23 cellular contexts compared by ENCODE assay signal in genomic region chr2:63553049-63553448, GRCh38. TPM values are rescaled to one million over a fixed set of nuclear protein-coding genes. Genes with fewer than 3 reads are reported as not detected.
DNase-seq lines count a peak whose midpoint lies in the region; ATAC-seq, FAIRE-seq and TF ChIP-seq lines count a peak whose summit lies in the region.
"Had no signal": no experiment of that assay in that cellular context is flagged by ENCODE, and none has a peak within 500 bp of the region (broad histone marks: within the 10 kb centered on the region; RNA-seq: fewer than 3 reads in every experiment).

No MANE protein-coding gene starts in this region.

- ATAC-seq in GM21423 (IDR thresholded peaks at IDR 0.05; ENCODE audit: unreplicated experiment): no peak
- ATAC-seq: CD8-positive, alpha-beta T cell; K562 had no signal

- FAIRE-seq in astrocyte (lab: Jason Lieb, UNC): no peak
- FAIRE-seq: K562 had no signal

- H3K27ac Mint-ChIP-seq in astrocyte (ENCODE audit: unreplicated experiment): no peak overlapping the region
- H3K27ac Mint-ChIP-seq: CD8-positive, alpha-beta T cell had no signal

- no peaks in the 10 kb centered on the region for H4K20me1 ChIP-seq in astrocyte (ENCODE audit: insufficient read depth, low read length)

- H3K4me1 ChIP-seq in astrocyte (ENCODE audit: insufficient read depth, low read length) (no peaks in the 10 kb centered on the region), skeletal muscle satellite cell (ENCODE audit: control insufficient read depth, insufficient read depth, low read length) (peaks cover 13% of the 10 kb centered on the region)
- H3K4me1 ChIP-seq: colonic mucosa, spleen, thyroid gland had no signal

- no peak for TF ChIP-seq CTCF in astrocyte (IDR thresholded peaks at IDR 0.05; ENCODE audit: insufficient read depth, low read depth, low read length)
- TF ChIP-seq CTCF in fibroblast of the aortic adventitia (IDR thresholded peaks at IDR 0.05; ENCODE audit: insufficient read depth, low read length): no peak

- H3K9me3 Mint-ChIP-seq in astrocyte (ENCODE audit: unreplicated experiment): peaks cover 4% of the 10 kb centered on the region

- H3K9ac ChIP-seq in astrocyte (ENCODE audit: low read length): no peak overlapping the region
- no peak overlapping the region for H3K9ac ChIP-seq in skeletal muscle satellite cell (ENCODE audit: low read depth, low read length)

- DNase-seq in M059J (ENCODE audit: low read depth): peak; percentile 59
- DNase-seq in astrocyte (ENCODE audit: low read depth): peak; percentile 53
- peak; percentile 36 for DNase-seq in fibroblast of the aortic adventitia (ENCODE audit: low read depth)
- DNase-seq in stimulated activated naive CD4-positive, alpha-beta T cell (lab: John Stamatoyannopoulos, UW): no peak
- DNase-seq in NCI-H2171 (lab: John Stamatoyannopoulos, UW): no peak
- DNase-seq in activated CD4-positive, alpha-beta T cell treated with anti-CD3 and anti-CD28 coated beads, Interleukin-2, amount 50 U/mL, for 1 hour: no peak
- DNase-seq: activated CD4-positive, alpha-beta T cell treated with anti-CD3 and anti-CD28 coated beads for 4 hours; activated naive CD4-positive, alpha-beta T cell treated with anti-CD3 and anti-CD28 coated beads, Interleukin-2, amount 50 U/mL, for 16 hours; CD8-positive, alpha-beta T cell; colonic mucosa; DMS153; GDM1; H9; NCI-H1694; NCI-H82; SHP77; spleen; stimulated activated CD4-positive, alpha-beta T cell treated with anti-CD3 and anti-CD28 coated beads, Interleukin-4, amount 100 ng/mL, for 1 hour; stimulated activated naive CD4-positive, alpha-beta T cell treated with Interleukin-2 at 50 U/mL for 16 hours; thyroid gland had no signal

- H3K36me3 ChIP-seq in astrocyte (ENCODE audit: insufficient read depth, low read length) (no peaks in the 10 kb centered on the region), skeletal muscle satellite cell (ENCODE audit: insufficient read depth, low read length) (no peaks in the 10 kb centered on the region)
- H3K36me3 ChIP-seq: colonic mucosa, thyroid gland had no signal

- H2AFZ ChIP-seq in astrocyte (ENCODE audit: low read depth, low read length): no peak overlapping the region

- no peaks in the 10 kb centered on the region for H3K27me3 ChIP-seq in astrocyte (ENCODE audit: insufficient read depth, low read length)
- no peaks in the 10 kb centered on the region for H3K27me3 ChIP-seq in skeletal muscle satellite cell (ENCODE audit: control insufficient read depth, insufficient read depth, low read length)
- H3K27me3 ChIP-seq: colonic mucosa, spleen, thyroid gland had no signal

- H3K79me2 ChIP-seq in astrocyte (ENCODE audit: insufficient read depth, low read length): no peaks in the 10 kb centered on the region

- peaks cover 9% of the 10 kb centered on the region for H3K36me3 Mint-ChIP-seq in astrocyte (ENCODE audit: low read depth, unreplicated experiment)

- H3K4me1 Mint-ChIP-seq in astrocyte (ENCODE audit: low read depth, unreplicated experiment): no peaks in the 10 kb centered on the region

- H3K4me3 Mint-ChIP-seq in astrocyte (ENCODE audit: unreplicated experiment): no peak overlapping the region
- H3K4me3 Mint-ChIP-seq: CD8-positive, alpha-beta T cell; H9 had no signal

- H3K9me3 ChIP-seq in astrocyte (ENCODE audit: insufficient read depth, low read depth, low read length) (no peaks in the 10 kb centered on the region), skeletal muscle satellite cell (replicated peaks; ENCODE audit: low read length) (no peaks in the 10 kb centered on the region)
- H3K9me3 ChIP-seq: colonic mucosa, thyroid gland had no signal

- no peak overlapping the region for H3K4me3 ChIP-seq in astrocyte (ENCODE audit: insufficient read depth, low read depth, low read length)
- H3K4me3 ChIP-seq in fibroblast of the aortic adventitia (ENCODE audit: low read depth, low read length): no peak overlapping the region
- H3K4me3 ChIP-seq in skeletal muscle satellite cell (ENCODE audit: low read length): no peak overlapping the region
- H3K4me3 ChIP-seq: colonic mucosa, K562, spleen, thyroid gland had no signal

- H3K4me2 ChIP-seq in astrocyte (ENCODE audit: low read length): no peak overlapping the region
- peak overlapping the region; percentile 50 for H3K4me2 ChIP-seq in skeletal muscle satellite cell (ENCODE audit: low read length)

- no peak overlapping the region for H3K27ac ChIP-seq in astrocyte (ENCODE audit: low read depth, low read length)
- H3K27ac ChIP-seq: colonic mucosa, spleen, thyroid gland had no signal

- no peaks in the 10 kb centered on the region for H3K27me3 Mint-ChIP-seq in astrocyte (ENCODE audit: low read depth, unreplicated experiment)

RNA-seq across cellular contexts. Expression of gene WDPCP, which starts 35.2 kb away (rescaled TPM):
- total RNA-seq in M059J (2014; rRNA removed; shearing (Covaris generic)): 2.7 and 4.2 TPM in 2 replicates
- total RNA-seq in astrocyte (13.6 and 15.1 TPM in 2 replicates), fibroblast of the aortic adventitia (ENCODE audit: low replicate concordance) (12.4 and 34.2 TPM in 2 replicates)
- 9.6 and 11.4 TPM in 2 replicates for total RNA-seq in skeletal muscle satellite cell (2012; rRNA removed)

RNA-seq across cellular contexts. Expression of gene MDH1, which starts 35.7 kb away (rescaled TPM):
- 228 and 324 TPM in 2 replicates for total RNA-seq in M059J (2014; rRNA removed; shearing (Covaris generic))
- total RNA-seq in astrocyte (175 and 177 TPM in 2 replicates), fibroblast of the aortic adventitia (ENCODE audit: low replicate concordance) (129 and 152 TPM in 2 replicates)
- 171 and 172 TPM in 2 replicates for total RNA-seq in skeletal muscle satellite cell (2012; rRNA removed)

Comparison
In these comparisons a context has a peak if more than half of its experiments do, and no peak if none do; other contexts are left out.
1. DNase-seq: peak in M059J (single experiment), astrocyte (single experiment) and fibroblast of the aortic adventitia (single experiment); none in stimulated activated naive CD4-positive, alpha-beta T cell (0 of 6), NCI-H2171 (single experiment) and activated CD4-positive, alpha-beta T cell treated with anti-CD3 and anti-CD28 coated beads, Interleukin-2, amount 50 U/mL, for 1 hour (single experiment).